ENCODE assay signal across 1 cellular context in genomic region chr10:101563497-101564040, GRCh38.
TF ChIP-seq lines count a peak whose summit lies in the region.

No MANE protein-coding gene starts in this region.

TF ChIP-seq in IMR-90, 13 proteins besides CTCF, POLR2A, EP300 and RAD21:
- TF ChIP-seq FOS (IDR thresholded peaks at IDR 0.05; ENCODE audit: low read depth, low read length) (no peak), RCOR1 (IDR thresholded peaks at IDR 0.05; ENCODE audit: insufficient replicate concordance, low read length) (no peak), MXI1 (IDR thresholded peaks at IDR 0.05; ENCODE audit: borderline replicate concordance, low read depth, low read length) (no peak), CHD1 (IDR thresholded peaks at IDR 0.05; ENCODE audit: low read depth, low read length) (no peak), NFE2L2 (IDR thresholded peaks at IDR 0.05; ENCODE audit: low read depth, low read length) (no peak), CEBPB (IDR thresholded peaks at IDR 0.05; ENCODE audit: low read depth, low read length) (no peak), MAFK (IDR thresholded peaks at IDR 0.05; ENCODE audit: low read depth, low read length) (no peak), MAZ (IDR thresholded peaks at IDR 0.05; ENCODE audit: borderline replicate concordance, low read depth, low read length) (no peak)
- TF ChIP-seq, protein P1, sequence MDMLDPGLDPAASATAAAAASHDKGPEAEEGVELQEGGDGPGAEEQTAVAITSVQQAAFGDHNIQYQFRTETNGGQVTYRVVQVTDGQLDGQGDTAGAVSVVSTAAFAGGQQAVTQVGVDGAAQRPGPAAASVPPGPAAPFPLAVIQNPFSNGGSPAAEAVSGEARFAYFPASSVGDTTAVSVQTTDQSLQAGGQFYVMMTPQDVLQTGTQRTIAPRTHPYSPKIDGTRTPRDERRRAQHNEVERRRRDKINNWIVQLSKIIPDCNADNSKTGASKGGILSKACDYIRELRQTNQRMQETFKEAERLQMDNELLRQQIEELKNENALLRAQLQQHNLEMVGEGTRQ (IDR thresholded peaks at IDR 0.05; ENCODE audit: low read depth, low read length): no peak
- TF ChIP-seq, protein P2, sequence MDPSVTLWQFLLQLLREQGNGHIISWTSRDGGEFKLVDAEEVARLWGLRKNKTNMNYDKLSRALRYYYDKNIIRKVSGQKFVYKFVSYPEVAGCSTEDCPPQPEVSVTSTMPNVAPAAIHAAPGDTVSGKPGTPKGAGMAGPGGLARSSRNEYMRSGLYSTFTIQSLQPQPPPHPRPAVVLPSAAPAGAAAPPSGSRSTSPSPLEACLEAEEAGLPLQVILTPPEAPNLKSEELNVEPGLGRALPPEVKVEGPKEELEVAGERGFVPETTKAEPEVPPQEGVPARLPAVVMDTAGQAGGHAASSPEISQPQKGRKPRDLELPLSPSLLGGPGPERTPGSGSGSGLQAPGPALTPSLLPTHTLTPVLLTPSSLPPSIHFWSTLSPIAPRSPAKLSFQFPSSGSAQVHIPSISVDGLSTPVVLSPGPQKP (IDR thresholded peaks at IDR 0.05; ENCODE audit: borderline replicate concordance, low read depth, low read length): no peak
